ENCODE assay signal across 8 cellular contexts in the genomic region with DNA sequence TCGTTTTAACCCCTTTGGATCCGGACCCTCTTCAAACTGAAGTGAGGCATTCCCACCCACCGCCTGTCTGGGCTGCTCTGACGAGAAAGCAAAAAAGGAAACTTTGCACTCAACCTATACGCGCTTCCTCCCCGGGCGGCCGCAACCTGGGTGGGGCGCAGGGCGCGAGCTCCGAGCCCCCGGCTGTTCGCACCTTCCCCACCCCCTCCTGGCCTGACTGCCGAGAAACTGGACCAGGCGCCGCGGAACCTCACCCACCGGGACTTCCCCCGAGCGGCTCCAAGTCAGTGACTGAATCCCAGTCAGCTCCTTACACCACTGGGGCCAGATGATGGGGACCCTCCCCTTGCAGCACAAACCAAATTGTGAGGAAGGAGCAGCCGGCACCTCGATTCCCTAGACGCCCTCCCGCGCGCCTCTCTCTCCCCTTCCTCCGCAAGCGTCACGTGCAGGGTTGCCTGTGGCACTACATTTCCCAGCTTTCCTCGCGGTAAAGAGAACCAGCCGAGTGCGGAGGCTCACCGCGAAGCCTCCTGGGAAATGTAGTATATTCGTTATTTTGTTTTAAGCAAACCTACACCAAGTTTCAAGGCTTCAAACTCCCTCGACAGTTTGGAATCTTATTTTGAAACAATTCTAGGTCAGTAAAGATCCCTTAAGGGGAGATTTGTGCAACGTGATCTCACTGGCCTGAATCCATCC.
DNase-seq lines count a peak whose midpoint lies in the region; ATAC-seq and TF ChIP-seq lines count a peak whose summit lies in the region.

A gene with protein sequence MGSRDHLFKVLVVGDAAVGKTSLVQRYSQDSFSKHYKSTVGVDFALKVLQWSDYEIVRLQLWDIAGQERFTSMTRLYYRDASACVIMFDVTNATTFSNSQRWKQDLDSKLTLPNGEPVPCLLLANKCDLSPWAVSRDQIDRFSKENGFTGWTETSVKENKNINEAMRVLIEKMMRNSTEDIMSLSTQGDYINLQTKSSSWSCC (minus strand): TSS at position 468 of the 702 bp plus-strand sequence. CDS start 526 bp downstream, outside the sequence.

- DNase-seq in AML-193 (lab: John Stamatoyannopoulos, UW) = peak; percentile 87
- peak; percentile 59 to 69 for DNase-seq in NCI-H524 (lab: John Stamatoyannopoulos, UW)
- DNase-seq in activated CD4-positive, alpha-beta T cell treated with anti-CD3 and anti-CD28 coated beads for 48 hours = peak; percentile 87
- DNase-seq in dedifferentiated amniotic fluid mesenchymal stem cell (ENCODE audit: extremely low spot score) = peak; percentile 88
- DNase-seq in left kidney (ENCODE audit: low read depth, low spot score) = peak; percentile 92
- DNase-seq in stimulated activated CD4-positive, alpha-beta T cell treated with anti-CD3 and anti-CD28 coated beads, Interleukin-1b, Interleukin-23, amount 100 ng/mL, for 48 hours = peak; percentile 85

- ATAC-seq in HG03432 (IDR thresholded peaks at IDR 0.05; ENCODE audit: unreplicated experiment) = peak; percentile 79

- TF ChIP-seq POLR2A in GM19193 (IDR thresholded peaks at IDR 0.05; ENCODE audit: extremely low read depth, insufficient read depth, insufficient read length) = peak; percentile 54

Comparison
In these comparisons a context has a peak if more than half of its experiments do, and no peak if none do; other contexts are left out.
1. Peak in every context shown above with its lines: DNase-seq and ATAC-seq.